ENCODE assay signal across 10 cellular contexts in the genomic region with DNA sequence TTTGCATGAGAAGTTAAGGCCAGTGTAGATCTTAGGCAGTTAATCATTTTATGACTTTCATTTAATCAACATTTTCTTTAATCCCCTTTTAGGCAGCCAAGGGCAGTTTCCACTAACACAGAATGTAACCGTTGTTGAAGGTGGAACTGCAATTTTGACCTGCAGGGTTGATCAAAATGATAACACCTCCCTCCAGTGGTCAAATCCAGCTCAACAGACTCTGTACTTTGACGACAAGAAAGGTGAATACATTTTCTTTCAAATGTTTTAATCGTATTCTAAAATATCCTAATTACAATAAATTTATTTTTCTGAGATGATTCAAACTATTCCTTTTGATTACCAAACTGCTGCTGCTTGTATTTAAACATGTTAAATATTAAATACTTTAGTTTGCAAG.
DNase-seq lines count a peak whose midpoint lies in the region; TF ChIP-seq lines count a peak whose summit lies in the region.
"Had no signal": no experiment of that assay in that cellular context is flagged by ENCODE, and none has a peak within 500 bp of the region (broad histone marks: within the 10 kb centered on the region; RNA-seq: fewer than 3 reads in every experiment).

No MANE protein-coding gene starts in this region.

- peaks cover 13% of the 10 kb centered on the region for H3K9me3 Mint-ChIP-seq in nephron

- no peak overlapping the region for H3K4me3 Mint-ChIP-seq in nephron
- H3K4me3 Mint-ChIP-seq: activated CD4-positive, alpha-beta T cell treated with anti-CD3 and anti-CD28 coated beads, Interleukin-2, amount 10 ng/mL, durations not matched to agents 7 days and 5 days had no signal

- H3K4me1 Mint-ChIP-seq in nephron = no peaks in the 10 kb centered on the region
- H3K4me1 Mint-ChIP-seq: activated CD4-positive, alpha-beta T cell treated with anti-CD3 and anti-CD28 coated beads, Interleukin-2, amount 10 ng/mL, durations not matched to agents 7 days and 5 days had no signal

- no peaks in the 10 kb centered on the region for H3K36me3 Mint-ChIP-seq in nephron (ENCODE audit: low read depth)

- H3K27ac Mint-ChIP-seq in nephron = no peak overlapping the region
- H3K27ac Mint-ChIP-seq: activated CD4-positive, alpha-beta T cell treated with anti-CD3 and anti-CD28 coated beads, Interleukin-2, amount 10 ng/mL, durations not matched to agents 7 days and 5 days had no signal

- peaks cover 8% of the 10 kb centered on the region for H3K27me3 Mint-ChIP-seq in nephron (ENCODE audit: low read depth)
- H3K27me3 Mint-ChIP-seq: activated CD4-positive, alpha-beta T cell treated with anti-CD3 and anti-CD28 coated beads, Interleukin-2, amount 10 ng/mL, durations not matched to agents 7 days and 5 days had no signal

- in situ Hi-C loops in astrocyte of the spinal cord (cut with HindIII; ENCODE audit: low sequenced_read_pairs) = no loop called here

- DNase-seq in DMS53 (lab: John Stamatoyannopoulos, UW) (peak; percentile 53), DMS53 treated with DMSO at 0.1 percent for 48 hours (lab: John Stamatoyannopoulos, UW; ENCODE audit: unreplicated experiment) (no peak), NCI-H1417 treated with DMSO at 0.1 percent for 48 hours (lab: John Stamatoyannopoulos, UW) (peak; percentile 41), astrocyte of the spinal cord (ENCODE audit: low read depth, low spot score) (no peak), GM03348 (ENCODE audit: low spot score) (no peak), amygdala (lab: John Stamatoyannopoulos, UW) (no peak), nucleus accumbens (lab: John Stamatoyannopoulos, UW) (no peak)
- DNase-seq: activated CD4-positive, alpha-beta T cell treated with anti-CD3 and anti-CD28 coated beads, Interleukin-2, amount 10 ng/mL, durations not matched to agents 7 days and 5 days; aorta had no signal

- TF ChIP-seq CTCF in astrocyte of the spinal cord (IDR thresholded peaks at IDR 0.05; ENCODE audit: low read depth, low read length) (peak; percentile 43), nephron (IDR thresholded peaks at IDR 0.05; ENCODE audit: unreplicated experiment in 3 of 3) (peak; percentile 49 to 55 (median 53))

- H3K4me3 ChIP-seq in astrocyte of the spinal cord (ENCODE audit: low read depth, low read length) = no peak overlapping the region

Comparison
In these comparisons a context has a peak if more than half of its experiments do, and no peak if none do; other contexts are left out.
1. DNase-seq: peak in DMS53 (single experiment) and NCI-H1417 treated with DMSO at 0.1 percent for 48 hours (single experiment); none in DMS53 treated with DMSO at 0.1 percent for 48 hours (single experiment), astrocyte of the spinal cord (single experiment), GM03348 (single experiment), amygdala (0 of 56) and nucleus accumbens (0 of 56).